Comparison of ENCODE assay signal across 12 cellular contexts in genomic region chr3:110966966-110967663, GRCh38.
DNase-seq lines count a peak whose midpoint lies in the region; ATAC-seq and TF ChIP-seq lines count a peak whose summit lies in the region.
"Had no signal": no experiment of that assay in that cellular context is flagged by ENCODE, and none has a peak within 500 bp of the region (broad histone marks: within the 10 kb centered on the region; RNA-seq: fewer than 3 reads in every experiment).

No MANE protein-coding gene starts in this region.

- H3F3A ChIP-seq in PC-3 (ENCODE audit: low read length, unreplicated experiment) (no peaks in the 10 kb centered on the region), smooth muscle cell (ENCODE audit: low read depth) (peaks cover 5% of the 10 kb centered on the region)

- no peaks in the 10 kb centered on the region for H3K9me2 ChIP-seq in PC-3 (replicated peaks; ENCODE audit: low read length)

- BruUV-seq in PC-3 (replicated peaks; lab: Mats Ljungman, UMichigan), result no TSS peak

- H3K4me3 ChIP-seq in PC-3 (ENCODE audit: low read length) (no peak overlapping the region), endodermal cell (ENCODE audit: low read length) (peak overlapping the region; percentile 40), smooth muscle cell (peak overlapping the region; percentile 80), brain microvascular endothelial cell (ENCODE audit: low read depth, low read length) (no peak overlapping the region)
- H3K4me3 ChIP-seq: GM12878 had no signal

- H3K27ac Mint-ChIP-seq in endodermal cell (no peak overlapping the region), nephron progenitor cell (no peak overlapping the region)
- H3K27ac Mint-ChIP-seq in effector memory CD8-positive, alpha-beta T cell, result no peak overlapping the region
- H3K27ac Mint-ChIP-seq: CD4-positive, alpha-beta memory T cell had no signal

- H3K4me2 ChIP-seq in PC-3 (ENCODE audit: low read length) (no peak overlapping the region), smooth muscle cell (peak overlapping the region; percentile 93)

- TF ChIP-seq CTCF in PC-3 (conservative IDR thresholded peaks at IDR 0.05; ENCODE audit: low read depth, low read length), result 0 out of 2 replicates have a peak, but pooled peaks have one; percentile 32
- TF ChIP-seq CTCF in endodermal cell (conservative IDR thresholded peaks at IDR 0.05), result no peak
- TF ChIP-seq CTCF in nephron progenitor cell (IDR thresholded peaks at IDR 0.05), result no peak
- peak; percentile 15 for TF ChIP-seq CTCF in smooth muscle cell (IDR thresholded peaks at IDR 0.05; ENCODE audit: borderline replicate concordance, insufficient read depth, poor library complexity, severe bottlenecking)
- no peak for TF ChIP-seq CTCF in brain microvascular endothelial cell (IDR thresholded peaks at IDR 0.05; ENCODE audit: low read depth, low read length, missing control alignments)

- H3K36me3 ChIP-seq in PC-3 (ENCODE audit: low read depth, low read length) (no peaks in the 10 kb centered on the region; the same call in 1 of the 2 replicates), endodermal cell (ENCODE audit: control insufficient read depth, insufficient read depth, low read length) (no peaks in the 10 kb centered on the region), smooth muscle cell (ENCODE audit: low read depth) (no peaks in the 10 kb centered on the region), brain microvascular endothelial cell (replicated peaks) (no peaks in the 10 kb centered on the region)
- H3K36me3 ChIP-seq: BE2C had no signal

- peaks cover 2% of the 10 kb centered on the region for H3K36me3 Mint-ChIP-seq in endodermal cell (ENCODE audit: low read depth)
- peaks cover 61% of the 10 kb centered on the region for H3K36me3 Mint-ChIP-seq in nephron progenitor cell (ENCODE audit: low read depth)
- H3K36me3 Mint-ChIP-seq in effector memory CD8-positive, alpha-beta T cell (ENCODE audit: insufficient read depth), result no peaks in the 10 kb centered on the region
- H3K36me3 Mint-ChIP-seq: CD4-positive, alpha-beta memory T cell had no signal

- POLR2A ChIA-PET in PC-3 (lab: Charles Lee; ENCODE audit: unreplicated experiment), result interaction anchor here (0.6 kb wide), 1 partner anchor 20 kb away, joined by 3 read pairs; no protein-coding TSS in a partner anchor

- no peak overlapping the region for H3K4me3 Mint-ChIP-seq in endodermal cell
- H3K4me3 Mint-ChIP-seq in nephron progenitor cell, result peak overlapping the region; percentile 96
- no peak overlapping the region for H3K4me3 Mint-ChIP-seq in effector memory CD8-positive, alpha-beta T cell
- H3K4me3 Mint-ChIP-seq: CD4-positive, alpha-beta memory T cell had no signal

- in situ Hi-C loops in brain microvascular endothelial cell (cut with HindIII; ENCODE audit: low pct_ligation_motif_present, low sequenced_read_pairs), result no loop called here

- CTCF ChIA-PET in PC-3 (lab: Charles Lee), result no interaction called here

- H3K27me3 ChIP-seq in PC-3 (ENCODE audit: low read length) (no peaks in the 10 kb centered on the region), endodermal cell (ENCODE audit: control insufficient read depth, insufficient read depth, low read length, poor library complexity, severe bottlenecking) (no peaks in the 10 kb centered on the region), smooth muscle cell (ENCODE audit: low read depth) (no peaks in the 10 kb centered on the region), brain microvascular endothelial cell (replicated peaks) (no peaks in the 10 kb centered on the region)
- H3K27me3 ChIP-seq: BE2C had no signal

- H3K9me3 Mint-ChIP-seq in endodermal cell, result peaks cover 37% of the 10 kb centered on the region
- H3K9me3 Mint-ChIP-seq in nephron progenitor cell, result peaks cover 42% of the 10 kb centered on the region
- H3K9me3 Mint-ChIP-seq in effector memory CD8-positive, alpha-beta T cell, result peaks cover 2 to 7% of the 10 kb centered on the region in 2 donors

- no peaks in the 10 kb centered on the region for H4K20me1 ChIP-seq in PC-3 (ENCODE audit: low read length)
- H4K20me1 ChIP-seq in smooth muscle cell (ENCODE audit: low read depth), result peaks cover 74% of the 10 kb centered on the region

- H3K9me3 ChIP-seq in PC-3 (ENCODE audit: low read length) (peaks cover 9% of the 10 kb centered on the region; the same call in 1 of the 2 replicates), endodermal cell (ENCODE audit: control insufficient read depth, low read length) (peaks cover 52% of the 10 kb centered on the region), smooth muscle cell (replicated peaks; ENCODE audit: low read depth) (no peaks in the 10 kb centered on the region)
- H3K9me3 ChIP-seq: BE2C had no signal

- H2AFZ ChIP-seq in PC-3 (ENCODE audit: low read length) (no peak overlapping the region), smooth muscle cell (ENCODE audit: low read depth) (no peak overlapping the region)

- H3K27ac ChIP-seq in PC-3 (ENCODE audit: low read length) (no peak overlapping the region), endodermal cell (ENCODE audit: low read depth, low read length) (no peak overlapping the region), smooth muscle cell (ENCODE audit: low read depth) (peak overlapping the region; percentile 86), brain microvascular endothelial cell (no peak overlapping the region)
- H3K27ac ChIP-seq: C4-2B had no signal

- H3K4me1 Mint-ChIP-seq in endodermal cell (no peaks in the 10 kb centered on the region), nephron progenitor cell (peaks cover 15% of the 10 kb centered on the region)
- H3K4me1 Mint-ChIP-seq in effector memory CD8-positive, alpha-beta T cell (ENCODE audit: low read depth in 2 of 2), result no peaks in the 10 kb centered on the region
- H3K4me1 Mint-ChIP-seq: CD4-positive, alpha-beta memory T cell had no signal

- H3K27me3 Mint-ChIP-seq in endodermal cell (ENCODE audit: insufficient read depth) (no peaks in the 10 kb centered on the region), nephron progenitor cell (ENCODE audit: low read depth, poor library complexity) (no peaks in the 10 kb centered on the region)
- peaks cover 0 to 5% of the 10 kb centered on the region in 2 donors for H3K27me3 Mint-ChIP-seq in effector memory CD8-positive, alpha-beta T cell

- WGBS in endodermal cell (ENCODE audit: insufficient coverage in 1 of 2, insufficient read length in 1 of 2), 2 experiments, result 89 to 92% methylated on average over 1 to 3 of the region's 3 CpGs
- WGBS in smooth muscle cell (ENCODE audit: low lambda C conversion rate), result 45% methylated on average over 3 of the region's 3 CpGs

- no peaks in the 10 kb centered on the region for H3K79me2 ChIP-seq in PC-3 (ENCODE audit: low read length)
- peaks cover 82% of the 10 kb centered on the region for H3K79me2 ChIP-seq in smooth muscle cell (ENCODE audit: low read depth)

- H3K4me1 ChIP-seq in PC-3 (ENCODE audit: insufficient read depth, low read length) (no peaks in the 10 kb centered on the region), endodermal cell (ENCODE audit: control insufficient read depth, insufficient read depth, low read length) (no peaks in the 10 kb centered on the region), smooth muscle cell (ENCODE audit: low read depth) (no peaks in the 10 kb centered on the region)
- H3K4me1 ChIP-seq: BE2C had no signal

- no peak overlapping the region for H3K9ac ChIP-seq in PC-3 (ENCODE audit: low read length)
- no peak overlapping the region for H3K9ac ChIP-seq in endodermal cell (ENCODE audit: extremely low read depth, low read length, poor library complexity, severe bottlenecking)
- H3K9ac ChIP-seq in smooth muscle cell (ENCODE audit: low read depth), result peak overlapping the region; percentile 96

- DNase-seq in PC-3, result no peak
- DNase-seq in endodermal cell, result no peak
- DNase-seq in nephron progenitor cell, result no peak
- no peak for DNase-seq in smooth muscle cell (lab: John Stamatoyannopoulos, UW; ENCODE audit: unreplicated experiment)
- no peak for DNase-seq in NCI-H748 (lab: John Stamatoyannopoulos, UW; ENCODE audit: unreplicated experiment)
- DNase-seq in brain microvascular endothelial cell, result no peak
- no peak for DNase-seq in effector memory CD8-positive, alpha-beta T cell
- DNase-seq: BE2C; CD4-positive, alpha-beta memory T cell; DMS79 had no signal

- ATAC-seq in PC-3, result no peak
- no peak for ATAC-seq in effector memory CD8-positive, alpha-beta T cell (replicated peaks)
- ATAC-seq: GM12878 had no signal

- intact Hi-C loops in PC-3 (cut with micrococcal nuclease), result no loop called here

Comparison
In these comparisons a context has a peak if more than half of its experiments do, and no peak if none do; other contexts are left out.
1. H3K4me3 ChIP-seq: peak in endodermal cell (single experiment) and smooth muscle cell (single experiment); none in PC-3 (single experiment) and brain microvascular endothelial cell (single experiment).
2. CTCF ChIP-seq: peak in PC-3 (single experiment) and smooth muscle cell (single experiment); none in endodermal cell (single experiment), nephron progenitor cell (single experiment) and brain microvascular endothelial cell (single experiment).